In genomic region chr6:35351422-35351821, GRCh38 we compare ENCODE assay signal across 23 cellular contexts. TPM values are rescaled to one million over a fixed set of nuclear protein-coding genes. Genes with fewer than 3 reads are reported as not detected.
DNase-seq lines count a peak whose midpoint lies in the region; ATAC-seq, FAIRE-seq and TF ChIP-seq lines count a peak whose summit lies in the region.
"Had no signal": no experiment of that assay in that cellular context is flagged by ENCODE, and none has a peak within 500 bp of the region (broad histone marks: within the 10 kb centered on the region; RNA-seq: fewer than 3 reads in every experiment).

No MANE protein-coding gene starts in this region.

- TF ChIP-seq CTCF in pancreas (IDR thresholded peaks at IDR 0.05) = no peak

- POLR2A ChIA-PET in activated CD4-positive, alpha-beta T cell treated with anti-CD3 and anti-CD28 coated beads for 36 hours (lab: Charles Lee) = interaction anchor here (0.6 kb wide), 2 partner anchors 112 to 1513 kb away, joined by 3 to 5 read pairs; no protein-coding TSS in a partner anchor

- peak overlapping the region; percentile 61 for H3K27ac Mint-ChIP-seq in activated T-cell treated with anti-CD3 and anti-CD28 coated beads, Interleukin-2, amount 50 U/mL, for 72 hours
- H3K27ac Mint-ChIP-seq in T-helper 2 cell treated with Interferon-gamma antibody and Interleukin-4, amounts not matched to agents 5 μg/mL and 100 μg/mL, for 36 hours = peak overlapping the region; percentile 13
- peak overlapping the region in 5 of 6 donors; percentile 15 to 91 (median 64) for H3K27ac Mint-ChIP-seq in naive B cell
- H3K27ac Mint-ChIP-seq in stimulated activated naive B cell treated with anti-CD40 and anti-IgM and Interleukin-4, amounts not matched to agents 10 μg/mL and 1 μg/mL and 100 μg/mL, for 72 hours = peak overlapping the region; percentile 17
- no peak overlapping the region for H3K27ac Mint-ChIP-seq in activated CD4-positive, alpha-beta T cell treated with anti-CD3 and anti-CD28 coated beads for 36 hours
- H3K27ac Mint-ChIP-seq: HFFc6 had no signal

- H3K27me3 Mint-ChIP-seq in activated T-cell treated with anti-CD3 and anti-CD28 coated beads, Interleukin-2, amount 50 U/mL, for 72 hours (ENCODE audit: low read depth) = no peaks in the 10 kb centered on the region
- H3K27me3 Mint-ChIP-seq in T-helper 2 cell treated with Interferon-gamma antibody and Interleukin-4, amounts not matched to agents 5 μg/mL and 100 μg/mL, for 36 hours (ENCODE audit: low read depth) = no peaks in the 10 kb centered on the region
- H3K27me3 Mint-ChIP-seq in naive B cell = no peaks in the 10 kb centered on the region
- no peaks in the 10 kb centered on the region for H3K27me3 Mint-ChIP-seq in stimulated activated naive B cell treated with anti-CD40 and anti-IgM and Interleukin-4, amounts not matched to agents 10 μg/mL and 1 μg/mL and 100 μg/mL, for 72 hours
- H3K27me3 Mint-ChIP-seq in activated CD4-positive, alpha-beta T cell treated with anti-CD3 and anti-CD28 coated beads for 36 hours = no peaks in the 10 kb centered on the region

- H3K4me1 Mint-ChIP-seq in activated T-cell treated with anti-CD3 and anti-CD28 coated beads, Interleukin-2, amount 50 U/mL, for 72 hours (ENCODE audit: low read depth) = peaks cover 58% of the 10 kb centered on the region
- H3K4me1 Mint-ChIP-seq in T-helper 2 cell treated with Interferon-gamma antibody and Interleukin-4, amounts not matched to agents 5 μg/mL and 100 μg/mL, for 36 hours (ENCODE audit: low read depth) = peaks cover 19% of the 10 kb centered on the region
- H3K4me1 Mint-ChIP-seq in naive B cell = peaks cover 39 to 90% (median 58%) of the 10 kb centered on the region in 3 donors
- peaks cover 21 to 49% of the 10 kb centered on the region in 2 donors for H3K4me1 Mint-ChIP-seq in stimulated activated naive B cell treated with anti-CD40 and anti-IgM and Interleukin-4, amounts not matched to agents 10 μg/mL and 1 μg/mL and 100 μg/mL, for 72 hours
- H3K4me1 Mint-ChIP-seq in activated CD4-positive, alpha-beta T cell treated with anti-CD3 and anti-CD28 coated beads for 36 hours = peaks cover 56% of the 10 kb centered on the region

- H3K4me3 ChIP-seq in pancreas = no peak overlapping the region

- 91% methylated on average over 4 of the region's 4 CpGs for WGBS in pancreas, 2 donors

- peaks cover 18 to 39% of the 10 kb centered on the region in 2 donors for H3K36me3 Mint-ChIP-seq in activated T-cell treated with anti-CD3 and anti-CD28 coated beads, Interleukin-2, amount 50 U/mL, for 72 hours (ENCODE audit: insufficient read depth in 2 of 2)
- peaks cover 60% of the 10 kb centered on the region for H3K36me3 Mint-ChIP-seq in T-helper 2 cell treated with Interferon-gamma antibody and Interleukin-4, amounts not matched to agents 5 μg/mL and 100 μg/mL, for 36 hours (ENCODE audit: low read depth)
- H3K36me3 Mint-ChIP-seq in naive B cell = peaks cover 27% of the 10 kb centered on the region in 2 donors
- peaks cover 26 to 71% of the 10 kb centered on the region in 2 donors for H3K36me3 Mint-ChIP-seq in stimulated activated naive B cell treated with anti-CD40 and anti-IgM and Interleukin-4, amounts not matched to agents 10 μg/mL and 1 μg/mL and 100 μg/mL, for 72 hours
- peaks cover 56% of the 10 kb centered on the region for H3K36me3 Mint-ChIP-seq in activated CD4-positive, alpha-beta T cell treated with anti-CD3 and anti-CD28 coated beads for 36 hours (ENCODE audit: low read depth)

- H3K4me1 ChIP-seq in pancreas = no peaks in the 10 kb centered on the region

- H3K36me3 ChIP-seq in pancreas = no peaks in the 10 kb centered on the region

- no peaks in the 10 kb centered on the region for H3K9me3 Mint-ChIP-seq in activated T-cell treated with anti-CD3 and anti-CD28 coated beads, Interleukin-2, amount 50 U/mL, for 72 hours
- H3K9me3 Mint-ChIP-seq in T-helper 2 cell treated with Interferon-gamma antibody and Interleukin-4, amounts not matched to agents 5 μg/mL and 100 μg/mL, for 36 hours = no peaks in the 10 kb centered on the region
- H3K9me3 Mint-ChIP-seq in naive B cell = no peaks in the 10 kb centered on the region
- no peaks in the 10 kb centered on the region for H3K9me3 Mint-ChIP-seq in stimulated activated naive B cell treated with anti-CD40 and anti-IgM and Interleukin-4, amounts not matched to agents 10 μg/mL and 1 μg/mL and 100 μg/mL, for 72 hours
- H3K9me3 Mint-ChIP-seq in activated CD4-positive, alpha-beta T cell treated with anti-CD3 and anti-CD28 coated beads for 36 hours (ENCODE audit: low read depth) = no peaks in the 10 kb centered on the region
- H3K9me3 Mint-ChIP-seq: HFFc6 had no signal

- CTCF ChIA-PET in activated CD4-positive, alpha-beta T cell treated with anti-CD3 and anti-CD28 coated beads for 36 hours (lab: Charles Lee) = no interaction called here

- no peak overlapping the region for H3K4me3 Mint-ChIP-seq in activated T-cell treated with anti-CD3 and anti-CD28 coated beads, Interleukin-2, amount 50 U/mL, for 72 hours
- H3K4me3 Mint-ChIP-seq in T-helper 2 cell treated with Interferon-gamma antibody and Interleukin-4, amounts not matched to agents 5 μg/mL and 100 μg/mL, for 36 hours = no peak overlapping the region
- H3K4me3 Mint-ChIP-seq in naive B cell = peak overlapping the region in 1 of 8 donors; percentile 15
- H3K4me3 Mint-ChIP-seq in stimulated activated naive B cell treated with anti-CD40 and anti-IgM and Interleukin-4, amounts not matched to agents 10 μg/mL and 1 μg/mL and 100 μg/mL, for 72 hours = no peak overlapping the region
- H3K4me3 Mint-ChIP-seq in activated CD4-positive, alpha-beta T cell treated with anti-CD3 and anti-CD28 coated beads for 36 hours = no peak overlapping the region
- H3K4me3 Mint-ChIP-seq: HFFc6 had no signal

- no peaks in the 10 kb centered on the region for H3K27me3 ChIP-seq in pancreas

- intact Hi-C loops in activated CD4-positive, alpha-beta T cell treated with anti-CD3 and anti-CD28 coated beads for 36 hours (cut with DNase I, micrococcal nuclease) = no loop called here
- intact Hi-C loops in pancreas (cut with DNase I) = no loop called here

- no peak overlapping the region for H3K27ac ChIP-seq in pancreas

- ATAC-seq in activated T-cell treated with anti-CD3 and anti-CD28 coated beads, Interleukin-2, amount 50 U/mL, for 72 hours (replicated peaks in 1 of 2) = no peak
- no peak for ATAC-seq in naive B cell (ENCODE audit: low read depth in 2 of 2)
- no peak for ATAC-seq in stimulated activated naive B cell treated with anti-CD40 and anti-IgM and Interleukin-4, amounts not matched to agents 10 μg/mL and 1 μg/mL and 100 μg/mL, for 72 hours (replicated peaks)
- no peak for ATAC-seq in activated CD4-positive, alpha-beta T cell treated with anti-CD3 and anti-CD28 coated beads for 36 hours
- ATAC-seq in pancreas = no peak
- ATAC-seq in HG03520 (IDR thresholded peaks at IDR 0.05; ENCODE audit: unreplicated experiment) = no peak
- ATAC-seq: Panc1 had no signal

- no peak for DNase-seq in activated T-cell treated with anti-CD3 and anti-CD28 coated beads, Interleukin-2, amount 50 U/mL, for 72 hours
- no peak for DNase-seq in activated T-cell treated with anti-CD3 and anti-CD28 coated beads for 4 hours
- DNase-seq in T-helper 2 cell treated with Interferon-gamma antibody and Interleukin-4, amounts not matched to agents 5 μg/mL and 100 μg/mL, for 36 hours (ENCODE audit: low spot score) = no peak
- no peak for DNase-seq in naive B cell
- no peak for DNase-seq in stimulated activated naive B cell treated with anti-CD40 and anti-IgM and Interleukin-4, amounts not matched to agents 10 μg/mL and 1 μg/mL and 100 μg/mL, for 72 hours
- no peak for DNase-seq in activated CD4-positive, alpha-beta T cell treated with anti-CD3 and anti-CD28 coated beads for 36 hours
- DNase-seq in pancreas = no peak
- DNase-seq: 8988T, C1 segment of cervical spinal cord, DMS79, H7, HFFc6, KG1, NCI-H1092 treated with DMSO at 0.1 percent for 48 hours, NCI-H1436 treated with DMSO at 0.1 percent for 48 hours, NCI-H2029 treated with DMSO at 0.1 percent for 48 hours, NCI-H226, NCI-H524, NCI-H774, SIG-M5, SK-N-SH had no signal

- no peaks in the 10 kb centered on the region for H3K9me3 ChIP-seq in pancreas
- H3K9me3 ChIP-seq: SK-N-SH had no signal

- FAIRE-seq in pancreas (lab: Jason Lieb, UNC) = no peak

RNA-seq across cellular contexts. Expression of gene PPARD, which starts 9.1 kb away (rescaled TPM):
- 10 to 100 TPM; 24.1 to 27.9 TPM for total RNA-seq in activated T-cell treated with anti-CD3 and anti-CD28 coated beads, Interleukin-2, amount 50 U/mL, for 72 hours
- 10 to 100 TPM in 1 of 6 donors, 1 to 10 TPM in 4, not detected in 1; 5.6 to 13.9 (median 5.7) TPM for polyA plus RNA-seq in naive B cell (ENCODE audit: low read depth in 6 of 6)
- total RNA-seq in activated CD4-positive, alpha-beta T cell treated with anti-CD3 and anti-CD28 coated beads for 36 hours = 10 to 100 TPM; 16.5 to 19.2 TPM
- total RNA-seq in pancreas = 10 to 100 TPM in 2 of 6 donors, 1 to 10 TPM in 4; 4.4 to 12.3 (median 6.0) TPM
- polyA plus RNA-seq in pancreas = 10 to 100 TPM; 10.3 to 14.1 TPM

RNA-seq across cellular contexts. Expression of gene DEF6, which starts 53.8 kb away (rescaled TPM):
- total RNA-seq in activated T-cell treated with anti-CD3 and anti-CD28 coated beads, Interleukin-2, amount 50 U/mL, for 72 hours = 100 to 1,000 TPM; 108 to 127 TPM
- polyA plus RNA-seq in naive B cell (ENCODE audit: low read depth in 6 of 6) = 100 to 1,000 TPM in 1 of 6 donors, 10 to 100 TPM in 5; 25.8 to 104 (median 58.3) TPM
- total RNA-seq in activated CD4-positive, alpha-beta T cell treated with anti-CD3 and anti-CD28 coated beads for 36 hours = 10 to 100 TPM; 74.1 to 86.6 TPM
- total RNA-seq in pancreas = 10 to 100 TPM in 5 of 6 donors, 1 to 10 TPM in 1; 9.4 to 14.0 (median 12.8) TPM
- polyA plus RNA-seq in pancreas = 10 to 100 TPM; 37.9 to 40.6 TPM

Comparison
In these comparisons a context has a peak if more than half of its experiments do, and no peak if none do; other contexts are left out.
1. RNA of gene DEF6, which starts 53.8 kb away (total RNA-seq): 108 to 127 TPM in activated T-cell treated with anti-CD3 and anti-CD28 coated beads, Interleukin-2, amount 50 U/mL, for 72 hours and 74.1 to 86.6 TPM in activated CD4-positive, alpha-beta T cell treated with anti-CD3 and anti-CD28 coated beads for 36 hours; 9.4 to 14.0 TPM in pancreas; every median in the first group is over 4 times any median in the second.